Comparison of ENCODE assay signal across 16 cellular contexts in the genomic region with DNA sequence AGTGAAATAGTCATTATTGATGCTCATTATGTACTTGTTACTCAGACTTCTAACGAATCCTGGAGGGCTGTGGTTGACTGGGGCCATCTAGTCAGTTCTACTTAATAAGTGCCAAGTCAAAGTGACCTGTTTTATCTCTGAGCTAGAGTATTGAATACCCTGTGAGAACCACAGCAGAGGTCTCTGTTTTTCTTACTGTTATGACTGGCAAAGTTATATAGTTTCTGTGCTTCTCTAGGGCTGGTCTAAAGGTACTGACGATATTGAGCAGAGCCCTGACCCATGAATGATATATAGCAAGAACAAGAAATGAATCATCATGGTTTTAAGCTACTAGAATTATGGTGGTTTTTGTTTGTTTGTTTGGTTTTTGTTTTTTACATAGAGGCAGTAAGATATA.
DNase-seq lines count a peak whose midpoint lies in the region; ATAC-seq, FAIRE-seq and TF ChIP-seq lines count a peak whose summit lies in the region.
"Had no signal": no experiment of that assay in that cellular context is flagged by ENCODE, and none has a peak within 500 bp of the region (broad histone marks: within the 10 kb centered on the region; RNA-seq: fewer than 3 reads in every experiment).

No MANE protein-coding gene starts in this region.

- H3K27ac ChIP-seq in K562 (ENCODE audit: extremely low read depth, low read depth, low read length) = no peak overlapping the region
- H3K27ac ChIP-seq: A549, tibial nerve, VCaP had no signal

- in situ Hi-C loops in K562 (cut with MboI) = no loop called here

- TF ChIP-seq CTCF in K562 (IDR thresholded peaks at IDR 0.05 in 2 of 3, conservative IDR thresholded peaks at IDR 0.05 in 1 of 3; ENCODE audit: insufficient read depth in 2 of 3, low read depth in 1 of 3, low read length in 3 of 3) (no peak), Calu3 (IDR thresholded peaks at IDR 0.05; ENCODE audit: unreplicated experiment) (no peak)

- H3K4me2 ChIP-seq in K562 (ENCODE audit: insufficient read depth, low read length) = no peak overlapping the region
- H3K4me2 ChIP-seq: A549 had no signal

- FAIRE-seq in K562 (lab: Jason Lieb, UNC) = peak; percentile 11

- no peak overlapping the region for H3K4me3 Mint-ChIP-seq in activated CD8-positive, alpha-beta memory T cell treated with anti-CD3 and anti-CD28 coated beads, Interleukin-2, amount 10 ng/mL, durations not matched to agents 7 days and 5 days
- no peak overlapping the region for H3K4me3 Mint-ChIP-seq in Calu3 (ENCODE audit: low read depth, unreplicated experiment)

- no TSS peak for BruUV-seq in K562 (replicated peaks; lab: Mats Ljungman, UMichigan)
- no TSS peak for BruUV-seq in Calu3 (replicated peaks; lab: Mats Ljungman, UMichigan)

- intact Hi-C loops in K562 (cut with micrococcal nuclease) (no loop called here), Calu3 (cut with micrococcal nuclease; ENCODE audit: unreplicated experiment) (loop anchor here (10.0 kb wide), 1 partner anchor 330 kb away; no protein-coding TSS in a partner anchor)

- no peaks in the 10 kb centered on the region for H3K27me3 ChIP-seq in K562 (ENCODE audit: control insufficient read depth in 2 of 2, insufficient read depth in 2 of 2, low read length in 2 of 2)
- H3K27me3 ChIP-seq: tibial nerve had no signal

- no peak overlapping the region for H2AFZ ChIP-seq in K562 (ENCODE audit: low read depth, low read length)

- no peak for TF ChIP-seq RAD21 in K562 (CRISPR knock-in tag; conservative IDR thresholded peaks at IDR 0.05 in 1 of 2, IDR thresholded peaks at IDR 0.05 in 1 of 2)

- no peaks in the 10 kb centered on the region for H3K36me3 Mint-ChIP-seq in activated CD8-positive, alpha-beta memory T cell treated with anti-CD3 and anti-CD28 coated beads, Interleukin-2, amount 10 ng/mL, durations not matched to agents 7 days and 5 days
- H3K36me3 Mint-ChIP-seq in Calu3 (ENCODE audit: insufficient read depth, unreplicated experiment) = no peaks in the 10 kb centered on the region

- POLR2A ChIA-PET in K562 (lab: Yijun Ruan, JAX) = no interaction called here

- no peak overlapping the region for H3K4me3 ChIP-seq in K562
- H3K4me3 ChIP-seq: A549, tibial nerve had no signal

- H3K27ac Mint-ChIP-seq in activated CD8-positive, alpha-beta memory T cell treated with anti-CD3 and anti-CD28 coated beads, Interleukin-2, amount 10 ng/mL, durations not matched to agents 7 days and 5 days = no peak overlapping the region
- no peak overlapping the region for H3K27ac Mint-ChIP-seq in Calu3 (ENCODE audit: unreplicated experiment)
- H3K27ac Mint-ChIP-seq: progenitor cell of endocrine pancreas had no signal

- no peaks in the 10 kb centered on the region for H4K20me1 ChIP-seq in K562 (replicated peaks; ENCODE audit: control insufficient read depth, insufficient read depth, low read length)

- H3K9me1 ChIP-seq in K562 (ENCODE audit: control insufficient read depth, insufficient read depth, low read length) = no peaks in the 10 kb centered on the region

- no peaks in the 10 kb centered on the region for H3K79me2 ChIP-seq in K562 (ENCODE audit: control insufficient read depth, insufficient read depth, low read length)

- CTCF ChIA-PET in activated CD8-positive, alpha-beta memory T cell treated with anti-CD3 and anti-CD28 coated beads, Interleukin-2, amount 10 ng/mL, durations not matched to agents 7 days and 5 days (lab: Charles Lee) = no interaction called here
- CTCF ChIA-PET in K562 (lab: Yijun Ruan, JAX; ENCODE audit: low intra/inter-chr PET ratio) (no interaction called here), Calu3 (lab: Charles Lee) (no interaction called here)

- H3K27me3 Mint-ChIP-seq in activated CD8-positive, alpha-beta memory T cell treated with anti-CD3 and anti-CD28 coated beads, Interleukin-2, amount 10 ng/mL, durations not matched to agents 7 days and 5 days = no peaks in the 10 kb centered on the region
- H3K27me3 Mint-ChIP-seq in Calu3 (ENCODE audit: unreplicated experiment) = no peaks in the 10 kb centered on the region

- 0% methylated on average over 2 of the region's 2 CpGs for WGBS in K562 (ENCODE audit: insufficient coverage, low coverage, missing lambda C conversion rate)

- no peaks in the 10 kb centered on the region for H3K4me1 ChIP-seq in K562 (replicated peaks in 1 of 2; ENCODE audit: control insufficient read depth in 2 of 2, insufficient read depth in 2 of 2, low read length in 2 of 2)
- H3K4me1 ChIP-seq: A549, Caco-2, tibial nerve had no signal

- no peaks in the 10 kb centered on the region for H3K36me3 ChIP-seq in K562 (ENCODE audit: control insufficient read depth, insufficient read depth, low read length)
- H3K36me3 ChIP-seq: tibial nerve had no signal

- no peak overlapping the region for H3K9ac ChIP-seq in K562 (ENCODE audit: insufficient read depth in 1 of 2, low read depth in 2 of 2, low read length in 2 of 2)

- peak; percentile 48 for DNase-seq in activated CD8-positive, alpha-beta memory T cell treated with anti-CD3 and anti-CD28 coated beads, Interleukin-2, amount 10 ng/mL, durations not matched to agents 7 days and 5 days
- DNase-seq in activated CD8-positive, alpha-beta memory T cell treated with anti-CD3 and anti-CD28 coated beads, Interleukin-2, amount 50 U/mL, for 4 hours = no peak
- DNase-seq in K562 (ENCODE audit: extremely low read depth in 1 of 4, low spot score in 3 of 4) (no peak), HUDEP-2 (lab: John Stamatoyannopoulos, UW; ENCODE audit: unreplicated experiment in 76 of 76) (no peak), cerebellum (ENCODE audit: low spot score) (no peak), Calu3 (no peak)
- DNase-seq: Caco-2, kidney glomerular epithelial cell, NCI-H1417 treated with DMSO at 0.1 percent for 48 hours, PC-3 had no signal

- no peak for TF ChIP-seq POLR2A in K562 (conservative IDR thresholded peaks at IDR 0.05)

- peak; percentile 75 for ATAC-seq in activated CD8-positive, alpha-beta memory T cell treated with anti-CD3 and anti-CD28 coated beads, Interleukin-2, amount 10 ng/mL, durations not matched to agents 7 days and 5 days
- ATAC-seq in GM21723 (IDR thresholded peaks at IDR 0.05; ENCODE audit: unreplicated experiment) = peak; percentile 84
- ATAC-seq in HG03097 (IDR thresholded peaks at IDR 0.05; ENCODE audit: low FRiP score, unreplicated experiment) = peak; percentile 55
- no peak for ATAC-seq in K562
- ATAC-seq: A549, PC-3 had no signal

- no peaks in the 10 kb centered on the region for H3K9me3 ChIP-seq in K562 (replicated peaks; ENCODE audit: control insufficient read depth, insufficient read depth, low read depth, low read length)
- H3K9me3 ChIP-seq: A549, Caco-2, tibial nerve had no signal

- TF ChIP-seq EP300 in K562 (IDR thresholded peaks at IDR 0.05; ENCODE audit: low read length) = no peak

- H3K4me1 Mint-ChIP-seq in activated CD8-positive, alpha-beta memory T cell treated with anti-CD3 and anti-CD28 coated beads, Interleukin-2, amount 10 ng/mL, durations not matched to agents 7 days and 5 days = peaks cover 4% of the 10 kb centered on the region
- H3K4me1 Mint-ChIP-seq in Calu3 (ENCODE audit: low read depth, unreplicated experiment) = no peaks in the 10 kb centered on the region

- no peaks in the 10 kb centered on the region for H3K9me3 Mint-ChIP-seq in activated CD8-positive, alpha-beta memory T cell treated with anti-CD3 and anti-CD28 coated beads, Interleukin-2, amount 10 ng/mL, durations not matched to agents 7 days and 5 days (ENCODE audit: low read depth)
- H3K9me3 Mint-ChIP-seq in Calu3 (ENCODE audit: low read depth, unreplicated experiment) = no peaks in the 10 kb centered on the region

TF ChIP-seq in K562, 482 proteins besides CTCF, POLR2A, EP300 and RAD21 (continues in another document):
- no peak for TF ChIP-seq BCL6 (CRISPR knock-in tag; IDR thresholded peaks at IDR 0.05)
- TF ChIP-seq, protein P1, sequence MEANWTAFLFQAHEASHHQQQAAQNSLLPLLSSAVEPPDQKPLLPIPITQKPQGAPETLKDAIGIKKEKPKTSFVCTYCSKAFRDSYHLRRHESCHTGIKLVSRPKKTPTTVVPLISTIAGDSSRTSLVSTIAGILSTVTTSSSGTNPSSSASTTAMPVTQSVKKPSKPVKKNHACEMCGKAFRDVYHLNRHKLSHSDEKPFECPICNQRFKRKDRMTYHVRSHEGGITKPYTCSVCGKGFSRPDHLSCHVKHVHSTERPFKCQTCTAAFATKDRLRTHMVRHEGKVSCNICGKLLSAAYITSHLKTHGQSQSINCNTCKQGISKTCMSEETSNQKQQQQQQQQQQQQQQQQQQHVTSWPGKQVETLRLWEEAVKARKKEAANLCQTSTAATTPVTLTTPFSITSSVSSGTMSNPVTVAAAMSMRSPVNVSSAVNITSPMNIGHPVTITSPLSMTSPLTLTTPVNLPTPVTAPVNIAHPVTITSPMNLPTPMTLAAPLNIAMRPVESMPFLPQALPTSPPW (CRISPR knock-in tag; IDR thresholded peaks at IDR 0.05) = no peak
- TF ChIP-seq PYGO2 (tag; IDR thresholded peaks at IDR 0.05) = no peak
- TF ChIP-seq E2F3 (CRISPR knock-in tag; IDR thresholded peaks at IDR 0.05) = no peak
